In the genomic region with DNA sequence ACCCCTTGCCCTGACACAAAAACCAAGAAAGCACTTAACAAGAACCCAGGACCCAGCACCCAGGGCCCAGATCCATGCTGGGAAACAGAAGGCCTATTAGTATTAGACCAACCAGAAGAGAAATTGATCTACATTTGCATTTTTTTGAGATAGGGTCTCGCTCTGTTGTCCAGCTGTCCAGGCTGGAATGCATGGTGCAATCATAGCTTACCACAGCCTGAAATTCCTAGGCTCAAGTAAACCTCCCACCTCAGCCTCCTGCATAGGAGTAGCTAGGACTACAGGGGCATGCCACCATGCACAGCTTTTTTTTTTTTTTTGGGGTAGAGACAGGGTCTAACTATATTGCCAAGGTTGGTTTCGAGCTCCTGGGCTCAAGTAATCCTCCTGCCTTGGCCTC, we compare ENCODE assay signal across 1 cellular context.
TF ChIP-seq lines count a peak whose summit lies in the region.

No MANE protein-coding gene starts in this region.

TF ChIP-seq in HepG2, 621 proteins besides CTCF, POLR2A, EP300 and RAD21:
- TF ChIP-seq ZBTB38 (CRISPR knock-in tag; IDR thresholded peaks at IDR 0.05): no peak
- no peak for TF ChIP-seq KDM4B (CRISPR knock-in tag; IDR thresholded peaks at IDR 0.05)
- peak; percentile 74 for TF ChIP-seq ZNF121 (CRISPR knock-in tag; IDR thresholded peaks at IDR 0.05)
- TF ChIP-seq NCOR1 (IDR thresholded peaks at IDR 0.05; ENCODE audit: borderline replicate concordance, low read length): no peak
- TF ChIP-seq KDM2A (CRISPR knock-in tag; IDR thresholded peaks at IDR 0.05; ENCODE audit: borderline replicate concordance, low read depth): no peak
- no peak for TF ChIP-seq SRSF4 (IDR thresholded peaks at IDR 0.05; ENCODE audit: low read depth, low read length, poor library complexity, severe bottlenecking)
- TF ChIP-seq, protein P1, sequence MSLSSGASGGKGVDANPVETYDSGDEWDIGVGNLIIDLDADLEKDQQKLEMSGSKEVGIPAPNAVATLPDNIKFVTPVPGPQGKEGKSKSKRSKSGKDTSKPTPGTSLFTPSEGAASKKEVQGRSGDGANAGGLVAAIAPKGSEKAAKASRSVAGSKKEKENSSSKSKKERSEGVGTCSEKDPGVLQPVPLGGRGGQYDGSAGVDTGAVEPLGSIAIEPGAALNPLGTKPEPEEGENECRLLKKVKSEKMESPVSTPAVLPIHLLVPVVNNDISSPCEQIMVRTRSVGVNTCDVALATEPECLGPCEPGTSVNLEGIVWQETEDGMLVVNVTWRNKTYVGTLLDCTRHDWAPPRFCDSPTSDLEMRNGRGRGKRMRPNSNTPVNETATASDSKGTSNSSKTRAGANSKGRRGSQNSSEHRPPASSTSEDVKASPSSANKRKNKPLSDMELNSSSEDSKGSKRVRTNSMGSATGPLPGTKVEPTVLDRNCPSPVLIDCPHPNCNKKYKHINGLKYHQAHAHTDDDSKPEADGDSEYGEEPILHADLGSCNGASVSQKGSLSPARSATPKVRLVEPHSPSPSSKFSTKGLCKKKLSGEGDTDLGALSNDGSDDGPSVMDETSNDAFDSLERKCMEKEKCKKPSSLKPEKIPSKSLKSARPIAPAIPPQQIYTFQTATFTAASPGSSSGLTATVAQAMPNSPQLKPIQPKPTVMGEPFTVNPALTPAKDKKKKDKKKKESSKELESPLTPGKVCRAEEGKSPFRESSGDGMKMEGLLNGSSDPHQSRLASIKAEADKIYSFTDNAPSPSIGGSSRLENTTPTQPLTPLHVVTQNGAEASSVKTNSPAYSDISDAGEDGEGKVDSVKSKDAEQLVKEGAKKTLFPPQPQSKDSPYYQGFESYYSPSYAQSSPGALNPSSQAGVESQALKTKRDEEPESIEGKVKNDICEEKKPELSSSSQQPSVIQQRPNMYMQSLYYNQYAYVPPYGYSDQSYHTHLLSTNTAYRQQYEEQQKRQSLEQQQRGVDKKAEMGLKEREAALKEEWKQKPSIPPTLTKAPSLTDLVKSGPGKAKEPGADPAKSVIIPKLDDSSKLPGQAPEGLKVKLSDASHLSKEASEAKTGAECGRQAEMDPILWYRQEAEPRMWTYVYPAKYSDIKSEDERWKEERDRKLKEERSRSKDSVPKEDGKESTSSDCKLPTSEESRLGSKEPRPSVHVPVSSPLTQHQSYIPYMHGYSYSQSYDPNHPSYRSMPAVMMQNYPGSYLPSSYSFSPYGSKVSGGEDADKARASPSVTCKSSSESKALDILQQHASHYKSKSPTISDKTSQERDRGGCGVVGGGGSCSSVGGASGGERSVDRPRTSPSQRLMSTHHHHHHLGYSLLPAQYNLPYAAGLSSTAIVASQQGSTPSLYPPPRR (CRISPR knock-in tag; IDR thresholded peaks at IDR 0.05; ENCODE audit: borderline replicate concordance): no peak
- no peak for TF ChIP-seq ZBTB20 (CRISPR knock-in tag; IDR thresholded peaks at IDR 0.05; ENCODE audit: borderline replicate concordance, low read depth)
